Comparison of ENCODE assay signal across 8 cellular contexts in the genomic region with DNA sequence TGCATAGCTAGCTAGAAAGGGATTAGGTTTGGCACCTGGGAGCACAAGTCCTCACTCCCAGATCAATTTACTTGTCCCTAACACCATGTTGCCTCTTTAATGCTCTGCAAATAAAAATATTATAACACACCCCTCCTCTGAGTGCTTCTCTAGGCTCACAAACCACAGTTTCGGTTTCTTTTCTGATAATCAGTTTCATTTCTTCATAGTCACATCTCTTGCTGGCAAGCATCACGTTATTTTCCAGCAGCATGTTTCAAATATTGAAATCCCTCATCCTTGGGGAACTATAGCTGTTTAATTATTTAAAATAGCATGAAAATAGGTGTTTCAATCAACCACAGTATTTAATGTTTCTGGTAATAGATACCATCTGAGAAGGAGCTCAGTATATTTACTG. TPM values are rescaled to one million over a fixed set of nuclear protein-coding genes. Genes with fewer than 3 reads are reported as not detected.
DNase-seq lines count a peak whose midpoint lies in the region; ATAC-seq and TF ChIP-seq lines count a peak whose summit lies in the region.

No MANE protein-coding gene starts in this region.

- peaks cover 11% of the 10 kb centered on the region for H3K36me3 Mint-ChIP-seq in activated naive CD8-positive, alpha-beta T cell treated with anti-CD3 and anti-CD28 coated beads for 36 hours

- H3K27ac ChIP-seq in gastrocnemius medialis = peak overlapping the region in 3 of 4 donors; percentile 20 to 55 (median 47)

- H3K4me3 ChIP-seq in GM12864 (ENCODE audit: low read depth, low read length) = no peak overlapping the region; the same call in 1 of the 2 replicates
- peak overlapping the region in 1 of 4 donors; percentile 14 for H3K4me3 ChIP-seq in gastrocnemius medialis
- H3K4me3 ChIP-seq in H7 (ENCODE audit: insufficient read depth, low read depth, low read length) = no peak overlapping the region

- no peak for TF ChIP-seq POLR2A in gastrocnemius medialis (IDR thresholded peaks at IDR 0.05)

- peak overlapping the region; percentile 92 for H3K27ac Mint-ChIP-seq in activated naive CD8-positive, alpha-beta T cell treated with anti-CD3 and anti-CD28 coated beads for 36 hours

- intact Hi-C loops in gastrocnemius medialis (cut with DNase I; ENCODE audit: low total_unique reads) = no loop called here

- TF ChIP-seq CTCF in GM12864 (IDR thresholded peaks at IDR 0.05; ENCODE audit: low read depth, low read length, missing control alignments) (no peak), gastrocnemius medialis (IDR thresholded peaks at IDR 0.05 in 4 of 5, conservative IDR thresholded peaks at IDR 0.05 in 1 of 5) (no peak)

- no peaks in the 10 kb centered on the region for H3K27me3 ChIP-seq in gastrocnemius medialis
- no peaks in the 10 kb centered on the region for H3K27me3 ChIP-seq in H7 (ENCODE audit: control insufficient read depth, insufficient read depth, low read length)

- in situ Hi-C loops in gastrocnemius medialis (cut with MboI; ENCODE audit: low sequenced_read_pairs in 4 of 4) = no loop called here

- H3K4me1 Mint-ChIP-seq in activated naive CD8-positive, alpha-beta T cell treated with anti-CD3 and anti-CD28 coated beads for 36 hours = peaks cover 48% of the 10 kb centered on the region

- peaks cover 0 to 3% of the 10 kb centered on the region in 2 donors for H3K4me1 ChIP-seq in gastrocnemius medialis

- H3K9me3 Mint-ChIP-seq in activated naive CD8-positive, alpha-beta T cell treated with anti-CD3 and anti-CD28 coated beads for 36 hours = peaks cover 7% of the 10 kb centered on the region

- H3K9me3 ChIP-seq in gastrocnemius medialis = no peaks in the 10 kb centered on the region

- no peaks in the 10 kb centered on the region for H3K36me3 ChIP-seq in gastrocnemius medialis
- no peaks in the 10 kb centered on the region for H3K36me3 ChIP-seq in H7 (replicated peaks; ENCODE audit: control insufficient read depth, insufficient read depth, low read length)

- peak overlapping the region; percentile 54 for H3K4me3 Mint-ChIP-seq in activated naive CD8-positive, alpha-beta T cell treated with anti-CD3 and anti-CD28 coated beads for 36 hours

- peak; percentile 77 for DNase-seq in GM12864 (ENCODE audit: low read depth)
- no peak for DNase-seq in activated naive CD8-positive, alpha-beta T cell treated with anti-CD3 and anti-CD28 coated beads for 36 hours
- no peak for DNase-seq in gastrocnemius medialis
- no peak for DNase-seq in H7
- DNase-seq in occipital lobe (lab: John Stamatoyannopoulos, UW) = no peak
- no peak for DNase-seq in 8988T

- peak; percentile 84 for ATAC-seq in GM19468 (IDR thresholded peaks at IDR 0.05; ENCODE audit: extremely low read depth, unreplicated experiment)
- ATAC-seq in HG03520 (IDR thresholded peaks at IDR 0.05; ENCODE audit: unreplicated experiment) = peak; percentile 74
- ATAC-seq in gastrocnemius medialis = peak in 1 of 2 donors; percentile 28

- no peaks in the 10 kb centered on the region for H3K27me3 Mint-ChIP-seq in activated naive CD8-positive, alpha-beta T cell treated with anti-CD3 and anti-CD28 coated beads for 36 hours

RNA-seq across cellular contexts. Expression of a gene that starts 13.9 kb away (rescaled TPM):
- 10 to 100 TPM; 85.1 to 97.2 TPM for total RNA-seq in activated naive CD8-positive, alpha-beta T cell treated with anti-CD3 and anti-CD28 coated beads for 36 hours
- 10 to 100 TPM; 16.2 to 43.6 (median 22.7) TPM for total RNA-seq in gastrocnemius medialis
- total RNA-seq in H7 (2014; rRNA removed; shearing (Covaris generic)) = 24.4 and 40.5 TPM in 2 replicates
- total RNA-seq in occipital lobe = 199 TPM
